25 cellular contexts compared by ENCODE assay signal in genomic region chr3:8069471-8069870, GRCh38.
"Had no signal": no experiment of that assay in that cellular context is flagged by ENCODE, and none has a peak within 500 bp of the region (broad histone marks: within the 10 kb centered on the region; RNA-seq: fewer than 3 reads in every experiment).

No MANE protein-coding gene starts in this region.

- H3K4me1 Mint-ChIP-seq: activated CD4-positive, alpha-beta memory T cell treated with anti-CD3 and anti-CD28 coated beads, Interleukin-2, amount 10 ng/mL, durations not matched to agents 7 days and 5 days; activated naive CD8-positive, alpha-beta T cell treated with anti-CD3 and anti-CD28 coated beads, Interleukin-2, amount 50 U/mL, for 24 hours had no signal

- H3K27me3 ChIP-seq: brain microvascular endothelial cell, esophagus muscularis mucosa, gastrocnemius medialis, left lung, pancreas, right atrium auricular region, tibial artery had no signal

- H3K27ac ChIP-seq: brain microvascular endothelial cell, esophagus muscularis mucosa, gastrocnemius medialis, left lung, pancreas, psoas muscle, right atrium auricular region, tibial artery had no signal

- H3K27me3 Mint-ChIP-seq: activated CD4-positive, alpha-beta memory T cell treated with anti-CD3 and anti-CD28 coated beads, Interleukin-2, amount 10 ng/mL, durations not matched to agents 7 days and 5 days; activated naive CD8-positive, alpha-beta T cell treated with anti-CD3 and anti-CD28 coated beads, Interleukin-2, amount 50 U/mL, for 24 hours; natural killer cell treated with Interleukin-12 subunit alpha and Interleukin-12 subunit beta and Interleukin-15 and Interleukin-18, amount 100 ng/mL, for 72 hours; stimulated activated naive CD8-positive, alpha-beta T cell treated with anti-CD3 and anti-CD28 coated beads, Interleukin-15, Interleukin-2, amounts not matched to agents 100 ng/mL and 50 ng/mL, for 24 hours had no signal

- H3K9me3 ChIP-seq: esophagus muscularis mucosa, gastrocnemius medialis, pancreas, psoas muscle, right atrium auricular region had no signal

- H3K4me3 ChIP-seq: esophagus muscularis mucosa, gastrocnemius medialis, left lung, pancreas, psoas muscle, right atrium auricular region, tibial artery had no signal

- H3K36me3 Mint-ChIP-seq: natural killer cell treated with Interleukin-12 subunit alpha and Interleukin-12 subunit beta and Interleukin-15 and Interleukin-18, amount 100 ng/mL, for 72 hours had no signal

- DNase-seq: activated CD4-positive, alpha-beta memory T cell treated with anti-CD3 and anti-CD28 coated beads, Interleukin-2, amount 10 ng/mL, durations not matched to agents 7 days and 5 days; activated CD4-positive, alpha-beta T cell treated with anti-CD3 and anti-CD28 coated beads for 4 hours; activated CD4-positive, CD25-positive, alpha-beta regulatory T cell; activated effector memory CD4-positive, alpha-beta T cell treated with anti-CD3 and anti-CD28 coated beads, Interleukin-2, amount 50 U/mL, for 16 hours; activated naive CD4-positive, alpha-beta T cell treated with anti-CD3 and anti-CD28 coated beads, Interleukin-2, amount 50 U/mL, for 16 hours; activated naive CD8-positive, alpha-beta T cell treated with anti-CD3 and anti-CD28 coated beads, Interleukin-2, amount 50 U/mL, for 24 hours; activated T-cell treated with anti-CD3 and anti-CD28 coated beads, Interleukin-2, amount 50 U/mL, for 72 hours; brain microvascular endothelial cell; central memory CD4-positive, alpha-beta T cell; dermis blood vessel endothelial cell; effector memory CD4-positive, alpha-beta T cell; gastrocnemius medialis; head of caudate nucleus; kidney; left lung; psoas muscle; stimulated activated CD4-positive, alpha-beta T cell treated with anti-CD3 and anti-CD28 coated beads, Interleukin-4, amount 100 ng/mL, for 24 hours; substantia nigra; tibial artery had no signal

- H3K4me1 ChIP-seq: gastrocnemius medialis, left lung, pancreas, psoas muscle, right atrium auricular region, tibial artery had no signal

- H3K36me3 ChIP-seq: brain microvascular endothelial cell, esophagus muscularis mucosa, gastrocnemius medialis, left lung, pancreas, right atrium auricular region, tibial artery had no signal

- H3K4me3 Mint-ChIP-seq: activated CD4-positive, alpha-beta memory T cell treated with anti-CD3 and anti-CD28 coated beads, Interleukin-2, amount 10 ng/mL, durations not matched to agents 7 days and 5 days; activated naive CD8-positive, alpha-beta T cell treated with anti-CD3 and anti-CD28 coated beads, Interleukin-2, amount 50 U/mL, for 24 hours; activated T-cell treated with anti-CD3 and anti-CD28 coated beads, Interleukin-2, amount 50 U/mL, for 72 hours; natural killer cell treated with Interleukin-12 subunit alpha and Interleukin-12 subunit beta and Interleukin-15 and Interleukin-18, amount 100 ng/mL, for 72 hours; stimulated activated naive CD8-positive, alpha-beta T cell treated with anti-CD3 and anti-CD28 coated beads, Interleukin-15, Interleukin-2, amounts not matched to agents 100 ng/mL and 50 ng/mL, for 24 hours; T-helper 1 cell treated with Interleukin-12 subunit alpha and Interleukin-12 subunit beta and Interleukin-4 antibody, amounts not matched to agents 30 μg/mL and 1 μg/mL, for 36 hours had no signal

- H3K27ac Mint-ChIP-seq: activated CD4-positive, alpha-beta memory T cell treated with anti-CD3 and anti-CD28 coated beads, Interleukin-2, amount 10 ng/mL, durations not matched to agents 7 days and 5 days; activated naive CD8-positive, alpha-beta T cell treated with anti-CD3 and anti-CD28 coated beads, Interleukin-2, amount 50 U/mL, for 24 hours; activated T-cell treated with anti-CD3 and anti-CD28 coated beads, Interleukin-2, amount 50 U/mL, for 72 hours; natural killer cell treated with Interleukin-12 subunit alpha and Interleukin-12 subunit beta and Interleukin-15 and Interleukin-18, amount 100 ng/mL, for 72 hours; stimulated activated naive CD8-positive, alpha-beta T cell treated with anti-CD3 and anti-CD28 coated beads, Interleukin-15, Interleukin-2, amounts not matched to agents 100 ng/mL and 50 ng/mL, for 24 hours; T-helper 1 cell treated with Interleukin-12 subunit alpha and Interleukin-12 subunit beta and Interleukin-4 antibody, amounts not matched to agents 30 μg/mL and 1 μg/mL, for 36 hours had no signal

- ATAC-seq: activated naive CD8-positive, alpha-beta T cell treated with anti-CD3 and anti-CD28 coated beads, Interleukin-2, amount 50 U/mL, for 24 hours; activated T-cell treated with anti-CD3 and anti-CD28 coated beads, Interleukin-2, amount 50 U/mL, for 72 hours; gastrocnemius medialis; left lung; natural killer cell treated with Interleukin-12 subunit alpha and Interleukin-12 subunit beta and Interleukin-15 and Interleukin-18, amount 100 ng/mL, for 72 hours; psoas muscle had no signal

- H3K9me3 Mint-ChIP-seq: activated CD4-positive, alpha-beta memory T cell treated with anti-CD3 and anti-CD28 coated beads, Interleukin-2, amount 10 ng/mL, durations not matched to agents 7 days and 5 days had no signal
